In genomic region chr7:70415179-70415972, GRCh38 we compare ENCODE assay signal across 14 cellular contexts.
DNase-seq lines count a peak whose midpoint lies in the region; ATAC-seq and TF ChIP-seq lines count a peak whose summit lies in the region.
"Had no signal": no experiment of that assay in that cellular context is flagged by ENCODE, and none has a peak within 500 bp of the region (broad histone marks: within the 10 kb centered on the region; RNA-seq: fewer than 3 reads in every experiment).

No MANE protein-coding gene starts in this region.

- H3K4me3 Mint-ChIP-seq in naive B cell = peak overlapping the region in 5 of 8 donors; percentile 13 to 72 (median 23)
- H3K4me3 Mint-ChIP-seq in type B pancreatic cell = no peak overlapping the region
- H3K4me3 Mint-ChIP-seq: activated CD8-positive, alpha-beta T cell treated with anti-CD3 and anti-CD28 coated beads for 36 hours; stimulated activated naive CD8-positive, alpha-beta T cell treated with anti-CD3 and anti-CD28 coated beads, Interleukin-15, amount 100 ng/mL, for 72 hours had no signal

- DNase-seq in naive B cell (no peak), type B pancreatic cell (ENCODE audit: extremely low spot score, unreplicated experiment) (no peak), dermis blood vessel endothelial cell (no peak), NCI-H2196 (lab: John Stamatoyannopoulos, UW; ENCODE audit: unreplicated experiment) (no peak), nucleus accumbens (lab: John Stamatoyannopoulos, UW) (no peak)
- DNase-seq: activated CD8-positive, alpha-beta T cell treated with anti-CD3 and anti-CD28 coated beads for 36 hours; activated gamma-delta T cell treated with Interleukin-2 at 50 U/mL for 16 hours; NCI-H345; psoas muscle; stimulated activated CD4-positive, alpha-beta T cell treated with anti-CD3 and anti-CD28 coated beads, Interleukin-2, amount 100 ng/mL, for 48 hours; stimulated activated naive CD8-positive, alpha-beta T cell treated with anti-CD3 and anti-CD28 coated beads, Interleukin-15, amount 100 ng/mL, for 72 hours had no signal

- TF ChIP-seq CTCF in type B pancreatic cell (conservative IDR thresholded peaks at IDR 0.05) = no peak

- H3K27ac Mint-ChIP-seq in naive B cell (peak overlapping the region in 4 of 6 donors; percentile 39 to 71 (median 56)), type B pancreatic cell (no peak overlapping the region)
- H3K27ac Mint-ChIP-seq: activated CD8-positive, alpha-beta T cell treated with anti-CD3 and anti-CD28 coated beads for 36 hours had no signal

- no peaks in the 10 kb centered on the region for H3K9me3 Mint-ChIP-seq in naive B cell
- no peaks in the 10 kb centered on the region for H3K9me3 Mint-ChIP-seq in type B pancreatic cell
- H3K9me3 Mint-ChIP-seq: activated CD8-positive, alpha-beta T cell treated with anti-CD3 and anti-CD28 coated beads for 36 hours; stimulated activated naive CD8-positive, alpha-beta T cell treated with anti-CD3 and anti-CD28 coated beads, Interleukin-15, amount 100 ng/mL, for 72 hours had no signal

- peak; percentile 67 for ATAC-seq in GM18858 (IDR thresholded peaks at IDR 0.05; ENCODE audit: unreplicated experiment)
- ATAC-seq in GM21619 (IDR thresholded peaks at IDR 0.05; ENCODE audit: unreplicated experiment) = peak; percentile 53
- ATAC-seq in HG03095 (IDR thresholded peaks at IDR 0.05; ENCODE audit: unreplicated experiment) = peak; percentile 56
- ATAC-seq in naive B cell (ENCODE audit: low read depth in 2 of 2) = peak in 1 of 2 donors; percentile 35
- ATAC-seq: activated CD8-positive, alpha-beta T cell treated with anti-CD3 and anti-CD28 coated beads for 36 hours; psoas muscle; stimulated activated naive CD8-positive, alpha-beta T cell treated with anti-CD3 and anti-CD28 coated beads, Interleukin-15, amount 100 ng/mL, for 72 hours had no signal

- no peaks in the 10 kb centered on the region for H3K27me3 Mint-ChIP-seq in naive B cell
- no peaks in the 10 kb centered on the region for H3K27me3 Mint-ChIP-seq in type B pancreatic cell
- H3K27me3 Mint-ChIP-seq: activated CD8-positive, alpha-beta T cell treated with anti-CD3 and anti-CD28 coated beads for 36 hours; stimulated activated naive CD8-positive, alpha-beta T cell treated with anti-CD3 and anti-CD28 coated beads, Interleukin-15, amount 100 ng/mL, for 72 hours had no signal

- H3K4me1 Mint-ChIP-seq in naive B cell (peaks cover 26 to 30% (median 29%) of the 10 kb centered on the region in 3 donors), type B pancreatic cell (ENCODE audit: unreplicated experiment) (peaks cover 27% of the 10 kb centered on the region)
- H3K4me1 Mint-ChIP-seq: stimulated activated naive CD8-positive, alpha-beta T cell treated with anti-CD3 and anti-CD28 coated beads, Interleukin-15, amount 100 ng/mL, for 72 hours had no signal

- H3K36me3 Mint-ChIP-seq in naive B cell (no peaks in the 10 kb centered on the region), type B pancreatic cell (peaks cover 10% of the 10 kb centered on the region)
